Comparison of ENCODE assay signal across 14 cellular contexts in genomic region chr11:76673164-76674142, GRCh38. TPM values are rescaled to one million over a fixed set of nuclear protein-coding genes. Genes with fewer than 3 reads are reported as not detected.
DNase-seq lines count a peak whose midpoint lies in the region; ATAC-seq, FAIRE-seq and TF ChIP-seq lines count a peak whose summit lies in the region.
"Had no signal": no experiment of that assay in that cellular context is flagged by ENCODE, and none has a peak within 500 bp of the region (broad histone marks: within the 10 kb centered on the region; RNA-seq: fewer than 3 reads in every experiment).

No MANE protein-coding gene starts in this region.

- CTCF ChIA-PET in HepG2 (lab: Yijun Ruan, JAX; ENCODE audit: low intra/inter-chr PET ratio, low total read pairs): no interaction called here

- no peaks in the 10 kb centered on the region for H4K20me1 ChIP-seq in HepG2 (ENCODE audit: insufficient read depth, low read length)

- peak overlapping the region in 1 of 3 experiments; percentile 58; a peak in 2 of 6 replicates for H3K4me3 ChIP-seq in HepG2 (replicated peaks in 1 of 3; ENCODE audit: insufficient read depth in 1 of 3, low read depth in 2 of 3, low read length in 3 of 3)
- H3K4me3 ChIP-seq: left lung had no signal

- no peak for FAIRE-seq in HepG2 (lab: Jason Lieb, UNC)

- 14% methylated on average over 4 of the region's 5 CpGs for WGBS in HepG2 (ENCODE audit: low lambda C conversion rate)

- H3K36me3 ChIP-seq in HepG2 (replicated peaks in 1 of 2; ENCODE audit: control insufficient read depth in 1 of 2, insufficient read depth in 2 of 2, low read length in 2 of 2): no peaks in the 10 kb centered on the region
- H3K36me3 ChIP-seq: left lung had no signal

- no peak overlapping the region for H3K27ac ChIP-seq in HepG2 (ENCODE audit: extremely low read length, insufficient read depth, low read length)

- in situ Hi-C loops in HepG2 (cut with HindIII; ENCODE audit: extremely low pct_ligation_motif_present, low pct_unique_long_range_greater_than_20kb): no loop called here

- peak overlapping the region; percentile 71 for H3K4me2 ChIP-seq in HepG2 (ENCODE audit: low read depth, low read length)

- TF ChIP-seq EP300 in HepG2 (IDR thresholded peaks at IDR 0.05; ENCODE audit: low read depth in 2 of 2, low read length in 2 of 2) (no peak), HepG2 (CRISPR knock-in tag; IDR thresholded peaks at IDR 0.05; ENCODE audit: borderline replicate concordance) (no peak)

- intact Hi-C loops in HepG2 (cut with micrococcal nuclease; ENCODE audit: unreplicated experiment): no loop called here

- H3K4me1 ChIP-seq in HepG2 (ENCODE audit: insufficient read depth, low read length): peaks cover 18% of the 10 kb centered on the region

- DNase-seq in CD1c-positive myeloid dendritic cell (ENCODE audit: extremely low spot score) (peak; percentile 27), RPMI8226 (peak; percentile 35), HepG2 (ENCODE audit: low spot score) (no peak), occipital lobe (lab: John Stamatoyannopoulos, UW) (no peak), ecto neural progenitor cell (ENCODE audit: low spot score) (no peak), AG20443 (ENCODE audit: low spot score) (no peak), cerebellar cortex (ENCODE audit: low spot score) (no peak)
- DNase-seq: activated CD4-positive, alpha-beta T cell treated with anti-CD3 and anti-CD28 coated beads, Interleukin-2, amount 50 U/mL, for 1 hour; amygdala; Calu3; NCI-H1092 treated with DMSO at 0.1 percent for 48 hours; nucleus accumbens had no signal

- POLR2A ChIA-PET in HepG2 (lab: Yijun Ruan, JAX): no interaction called here

- no peak for TF ChIP-seq RAD21 in HepG2 (CRISPR knock-in tag; IDR thresholded peaks at IDR 0.05)

- BruUV-seq in HepG2 (replicated peaks; lab: Mats Ljungman, UMichigan): no TSS peak

- no peak overlapping the region for H3K9ac ChIP-seq in HepG2 (ENCODE audit: insufficient read depth, low read depth, low read length)

- TF ChIP-seq POLR2A in HepG2 (IDR thresholded peaks at IDR 0.05; ENCODE audit: insufficient read depth in 1 of 2, low read depth in 2 of 2, low read length in 2 of 2): no peak

- no peaks in the 10 kb centered on the region for H3K79me2 ChIP-seq in HepG2 (ENCODE audit: insufficient read depth, low read length)

- peak; percentile 2 for ATAC-seq in GM18511 (IDR thresholded peaks at IDR 0.05; ENCODE audit: unreplicated experiment)
- ATAC-seq in HepG2: peak; percentile 14; the same call in 2 of the 3 replicates
- ATAC-seq: left lung had no signal

- TF ChIP-seq CTCF in HepG2 (CRISPR knock-in tag; IDR thresholded peaks at IDR 0.05): no peak

- peaks cover 4 to 60% of the 10 kb centered on the region in 2 experiments; a peak in 4 of 5 replicates for H3K27me3 ChIP-seq in HepG2 (ENCODE audit: control insufficient read depth in 1 of 2, insufficient read depth in 2 of 2, low read length in 2 of 2)

- no peaks in the 10 kb centered on the region for H3K9me3 ChIP-seq in HepG2 (ENCODE audit: low read length)
- H3K9me3 ChIP-seq: left lung had no signal

- no peak overlapping the region for H2AFZ ChIP-seq in HepG2 (ENCODE audit: low read length)

TF ChIP-seq in HepG2, 621 proteins besides CTCF, POLR2A, EP300 and RAD21:
- TF ChIP-seq PCBP1 (IDR thresholded peaks at IDR 0.05; ENCODE audit: borderline replicate concordance, low read depth, low read length) (no peak), PHF8 (CRISPR knock-in tag; IDR thresholded peaks at IDR 0.05) (0 out of 2 replicates have a peak, but pooled peaks have one; percentile 21), SP1 (IDR thresholded peaks at IDR 0.05) (no peak), SP1 (CRISPR knock-in tag; IDR thresholded peaks at IDR 0.05) (no peak), ZMYM3 (CRISPR knock-in tag; IDR thresholded peaks at IDR 0.05) (peak; percentile 70), ZFP36 (IDR thresholded peaks at IDR 0.05; ENCODE audit: borderline replicate concordance, low read depth, low read length, partially characterized antibody) (peak; percentile 42), SMAD3 (CRISPR knock-in tag; IDR thresholded peaks at IDR 0.05) (no peak), ZNF768 (CRISPR knock-in tag; IDR thresholded peaks at IDR 0.05) (peak; percentile 95), CCDC6 (CRISPR knock-in tag; IDR thresholded peaks at IDR 0.05) (0 out of 2 replicates have a peak, but pooled peaks have one; percentile 31)

RNA-seq across cellular contexts. Expression of gene LRRC32, which starts 2.9 kb away (rescaled TPM):
- total RNA-seq in HepG2 (2016; rRNA removed; fragmentation: Illumina TruSeq; extraction: Trizol) (not detected in 2 replicates), occipital lobe (1.1 TPM)
- total RNA-seq in HepG2 (2016; cell fraction: cytosol; rRNA removed; fragmentation: Illumina TruSeq; extraction: Trizol; ENCODE audit: low read depth): not detected in 2 replicates
- total RNA-seq in HepG2 (2016; cell fraction: insoluble cytoplasmic fraction; rRNA removed; fragmentation: Illumina TruSeq; extraction: Trizol): not detected in 2 replicates
- total RNA-seq in HepG2 (2016; cell fraction: membrane; rRNA removed; fragmentation: Illumina TruSeq; extraction: Trizol): not detected in 2 replicates
- not detected in 2 replicates for total RNA-seq in HepG2 (2016; cell fraction: nucleus; rRNA removed; fragmentation: Illumina TruSeq; extraction: Trizol)
- 0.07 and 0.12 TPM in 2 replicates for polyA plus RNA-seq in HepG2 (2011; rRNA removed)
- polyA plus RNA-seq in HepG2 (2011; cell fraction: cytosol; rRNA removed): not detected in 2 replicates
- polyA plus RNA-seq in HepG2 (2011; cell fraction: nucleus; rRNA removed): 0.03 TPM in 1 of 2 replicates, not detected in the other
- 0.07 TPM in 1 of 2 replicates, not detected in the other for polyA plus RNA-seq in HepG2 (2012)
- not detected in 2 replicates for polyA plus RNA-seq in HepG2 (2016; cell fraction: cytosol; fragmentation: Illumina TruSeq; extraction: Trizol; ENCODE audit: low read depth)
- not detected in 2 replicates for polyA plus RNA-seq in HepG2 (2016; cell fraction: insoluble cytoplasmic fraction; fragmentation: Illumina TruSeq; extraction: Trizol; ENCODE audit: low read depth)
- polyA plus RNA-seq in HepG2 (2016; cell fraction: membrane; fragmentation: Illumina TruSeq; extraction: Trizol; ENCODE audit: low read depth): not detected in 2 replicates
- polyA plus RNA-seq in HepG2 (2016; cell fraction: nucleus; fragmentation: Illumina TruSeq; extraction: Trizol; ENCODE audit: insufficient read depth, low read depth): not detected in 2 replicates
- 1.6 TPM in 1 of 2 replicates, not detected in the other for polyA minus RNA-seq in HepG2 (2011; rRNA and poly(A)+ RNA removed; ENCODE audit: low replicate concordance)
- polyA minus RNA-seq in HepG2 (2011; cell fraction: cytosol; rRNA and poly(A)+ RNA removed): not detected in 2 replicates
- not detected in 2 replicates for polyA minus RNA-seq in HepG2 (2011; cell fraction: nucleus; rRNA and poly(A)+ RNA removed)
- total RNA-seq: Calu3 had no signal

Comparison
In these comparisons a context has a peak if more than half of its experiments do, and no peak if none do; other contexts are left out.
1. DNase-seq: peak in CD1c-positive myeloid dendritic cell (single experiment) and RPMI8226 (single experiment); none in HepG2 (single experiment), occipital lobe (single experiment), ecto neural progenitor cell (single experiment), AG20443 (single experiment) and cerebellar cortex (single experiment).